13 cellular contexts compared by ENCODE assay signal in genomic region chr21:43188712-43189151, GRCh38. TPM values are rescaled to one million over a fixed set of nuclear protein-coding genes. Genes with fewer than 3 reads are reported as not detected.
A peak's percentile ranks its signal among the peaks of the same experiment; 100 is the strongest.
DNase-seq lines count a peak whose midpoint lies in the region; ATAC-seq and TF ChIP-seq lines count a peak whose summit lies in the region.
"Had no signal": no experiment of that assay in that cellular context is flagged by ENCODE, and none has a peak within 500 bp of the region (broad histone marks: within the 10 kb centered on the region; RNA-seq: fewer than 3 reads in every experiment).

No MANE protein-coding gene starts in this region.

- ATAC-seq in RWPE2 (ENCODE audit: low read depth) (no peak), heart right ventricle (peak in 7 of 8 donors; percentile 38 to 86 (median 66)), T-helper 17 cell (no peak)
- ATAC-seq: naive thymus-derived CD4-positive, alpha-beta T cell; SK-N-SH treated with all-trans-retinoic acid at 6 μM for 48 hours had no signal

- peak overlapping the region; percentile 28 for H3K4me2 ChIP-seq in skeletal muscle satellite cell (ENCODE audit: low read length)

- no peak overlapping the region for H3K27ac ChIP-seq in RWPE2 (ENCODE audit: poor library complexity, severe bottlenecking)
- H3K27ac ChIP-seq in heart right ventricle = no peak overlapping the region
- H3K27ac ChIP-seq: vagina had no signal

- H3K4me1 Mint-ChIP-seq in IgD-negative memory B cell (peaks cover 11 to 17% (median 17%) of the 10 kb centered on the region in 3 donors), T-helper 17 cell (peaks cover 2% of the 10 kb centered on the region)

- no peak for TF ChIP-seq CTCF in RWPE2 (IDR thresholded peaks at IDR 0.05; ENCODE audit: poor library complexity, severe bottlenecking)
- TF ChIP-seq CTCF in heart right ventricle (IDR thresholded peaks at IDR 0.05) = no peak

- no peak overlapping the region for H3K4me3 ChIP-seq in RWPE2 (ENCODE audit: severe bottlenecking)
- H3K4me3 ChIP-seq in heart right ventricle = no peak overlapping the region
- H3K4me3 ChIP-seq in skeletal muscle satellite cell (ENCODE audit: low read length) = no peak overlapping the region
- H3K4me3 ChIP-seq: vagina had no signal

- intact Hi-C loops in heart right ventricle (cut with DNase I) = no loop called here

- no peaks in the 10 kb centered on the region for H3K36me3 ChIP-seq in RWPE2 (ENCODE audit: low read depth)
- no peaks in the 10 kb centered on the region for H3K36me3 ChIP-seq in heart right ventricle
- no peaks in the 10 kb centered on the region for H3K36me3 ChIP-seq in skeletal muscle satellite cell (ENCODE audit: insufficient read depth, low read length)
- H3K36me3 ChIP-seq: vagina had no signal

- peaks cover 8% of the 10 kb centered on the region for H3K4me1 ChIP-seq in RWPE2 (ENCODE audit: insufficient read depth, poor library complexity, severe bottlenecking)
- H3K4me1 ChIP-seq in heart right ventricle = peaks cover 0 to 10% (median 3%) of the 10 kb centered on the region in 9 donors
- peaks cover 8% of the 10 kb centered on the region for H3K4me1 ChIP-seq in skeletal muscle satellite cell (ENCODE audit: control insufficient read depth, insufficient read depth, low read length)

- 39 to 48% methylated on average over 12 of the region's 12 CpGs for WGBS in heart right ventricle, 2 donors

- H3K27ac Mint-ChIP-seq in IgD-negative memory B cell = peak overlapping the region in 2 of 3 donors; percentile 26 to 88
- H3K27ac Mint-ChIP-seq in T-helper 17 cell = no peak overlapping the region

- peak; percentile 52 for DNase-seq in RWPE2 (ENCODE audit: low spot score)
- DNase-seq in heart right ventricle = peak in 1 of 2 donors; percentile 51
- DNase-seq in kidney tubule cell (ENCODE audit: low spot score) = no peak
- DNase-seq in T-helper 17 cell = no peak
- no peak for DNase-seq in stimulated activated CD4-positive, alpha-beta T cell treated with anti-CD3 and anti-CD28 coated beads, Interleukin-4, amount 100 ng/mL, for 24 hours
- no peak for DNase-seq in GM19240 (ENCODE audit: insufficient read length, low spot score)
- DNase-seq: DND-41; naive thymus-derived CD4-positive, alpha-beta T cell had no signal

- H3K4me3 Mint-ChIP-seq in IgD-negative memory B cell (peak overlapping the region in 2 of 4 donors; percentile 31 to 79), T-helper 17 cell (no peak overlapping the region)
- H3K4me3 Mint-ChIP-seq: central memory CD8-positive, alpha-beta T cell; naive thymus-derived CD4-positive, alpha-beta T cell had no signal

- no peaks in the 10 kb centered on the region for H3K36me3 Mint-ChIP-seq in IgD-negative memory B cell
- H3K36me3 Mint-ChIP-seq in T-helper 17 cell (ENCODE audit: low read depth) = peaks cover 5% of the 10 kb centered on the region

- H3K9me3 ChIP-seq in RWPE2 (ENCODE audit: severe bottlenecking) (no peaks in the 10 kb centered on the region), heart right ventricle (no peaks in the 10 kb centered on the region), skeletal muscle satellite cell (replicated peaks; ENCODE audit: low read length) (no peaks in the 10 kb centered on the region), T-helper 17 cell (ENCODE audit: control insufficient read depth, low read length, poor library complexity, severe bottlenecking) (no peaks in the 10 kb centered on the region)
- H3K9me3 ChIP-seq: vagina had no signal

- H3K9ac ChIP-seq in skeletal muscle satellite cell (ENCODE audit: low read depth, low read length) = no peak overlapping the region

- H3K9me3 Mint-ChIP-seq in IgD-negative memory B cell = peaks cover 0 to 2% (median 0%) of the 10 kb centered on the region in 3 donors
- H3K9me3 Mint-ChIP-seq: central memory CD8-positive, alpha-beta T cell had no signal

- peaks cover 5% of the 10 kb centered on the region for H3K27me3 Mint-ChIP-seq in IgD-negative memory B cell
- H3K27me3 Mint-ChIP-seq in T-helper 17 cell = peaks cover 20% of the 10 kb centered on the region

- no peaks in the 10 kb centered on the region for H3K27me3 ChIP-seq in RWPE2 (ENCODE audit: insufficient read depth, poor library complexity, severe bottlenecking)
- H3K27me3 ChIP-seq in heart right ventricle = peaks cover 0 to 6% (median 0%) of the 10 kb centered on the region in 7 donors
- peaks cover 26% of the 10 kb centered on the region for H3K27me3 ChIP-seq in skeletal muscle satellite cell (ENCODE audit: control insufficient read depth, insufficient read depth, low read length)
- H3K27me3 ChIP-seq: vagina had no signal

RNA-seq across cellular contexts. Expression of gene CRYAA, which starts 19.9 kb away (rescaled TPM):
- polyA plus RNA-seq in IgD-negative memory B cell (not detected), heart right ventricle (not detected)
- total RNA-seq in heart right ventricle (not detected), T-helper 17 cell (not detected)
- total RNA-seq in skeletal muscle satellite cell (2012; rRNA removed) = not detected in 2 replicates
- total RNA-seq: naive thymus-derived CD4-positive, alpha-beta T cell; vagina had no signal
- polyA plus RNA-seq: naive thymus-derived CD4-positive, alpha-beta T cell had no signal

Comparison
In these comparisons a context has a peak if more than half of its experiments do, and no peak if none do; other contexts are left out.
1. ATAC-seq: peak in heart right ventricle (7 of 8); none in RWPE2 (single experiment) and T-helper 17 cell (single experiment).